22 cellular contexts compared by ENCODE assay signal in genomic region chr12:25904442-25904841, GRCh38. TPM values are rescaled to one million over a fixed set of nuclear protein-coding genes. Genes with fewer than 3 reads are reported as not detected.
DNase-seq lines count a peak whose midpoint lies in the region; ATAC-seq and TF ChIP-seq lines count a peak whose summit lies in the region.
"Had no signal": no experiment of that assay in that cellular context is flagged by ENCODE, and none has a peak within 500 bp of the region (broad histone marks: within the 10 kb centered on the region; RNA-seq: fewer than 3 reads in every experiment).

No MANE protein-coding gene starts in this region.

- peaks cover 0 to 2% (median 0%) of the 10 kb centered on the region in 7 donors for H3K9me3 Mint-ChIP-seq in CD14-positive monocyte
- no peaks in the 10 kb centered on the region for H3K9me3 Mint-ChIP-seq in osteocyte (ENCODE audit: unreplicated experiment)
- H3K9me3 Mint-ChIP-seq: CD8-positive, alpha-beta memory T cell; endodermal cell; IgD-negative memory B cell had no signal

- no peaks in the 10 kb centered on the region for H3K4me1 ChIP-seq in psoas muscle
- H3K4me1 ChIP-seq: body of pancreas, colonic mucosa, pancreas had no signal

- no peak for TF ChIP-seq CTCF in psoas muscle (IDR thresholded peaks at IDR 0.05)
- TF ChIP-seq CTCF in CD14-positive monocyte (IDR thresholded peaks at IDR 0.05), result no peak
- TF ChIP-seq CTCF in osteocyte (IDR thresholded peaks at IDR 0.05), result no peak

- H3K36me3 Mint-ChIP-seq in CD14-positive monocyte (no peaks in the 10 kb centered on the region), osteocyte (ENCODE audit: unreplicated experiment) (no peaks in the 10 kb centered on the region)
- H3K36me3 Mint-ChIP-seq: CD8-positive, alpha-beta memory T cell; IgD-negative memory B cell; naive B cell; stimulated activated naive B cell treated with anti-CD40 and anti-IgM and Interleukin-4, amounts not matched to agents 10 μg/mL and 1 μg/mL and 100 μg/mL, for 72 hours had no signal

- DNase-seq in DMS53 treated with DMSO at 0.1 percent for 48 hours (lab: John Stamatoyannopoulos, UW; ENCODE audit: unreplicated experiment), result peak; percentile 90
- DNase-seq in NCI-H226, result peak; percentile 34
- DNase-seq in dermis blood vessel endothelial cell, result peak; percentile 13
- peak; percentile 15 for DNase-seq in kidney tubule cell (ENCODE audit: low spot score)
- DNase-seq in psoas muscle, result no peak
- no peak for DNase-seq in CD14-positive monocyte (ENCODE audit: low spot score)
- DNase-seq in osteocyte (ENCODE audit: extremely low spot score, unreplicated experiment), result no peak
- DNase-seq: activated CD4-positive, alpha-beta T cell treated with anti-CD3 and anti-CD28 coated beads, Interleukin-2, amount 50 U/mL, for 4 hours; activated CD8-positive, alpha-beta memory T cell treated with anti-CD3 and anti-CD28 coated beads, Interleukin-2, amount 50 U/mL, for 48 hours; activated naive CD8-positive, alpha-beta T cell treated with anti-CD3 and anti-CD28 coated beads, Interleukin-2, amount 10 ng/mL, durations not matched to agents 7 days and 5 days; body of pancreas; CD8-positive, alpha-beta memory T cell; colonic mucosa; endodermal cell; hypothalamus; naive B cell; NCI-H187 treated with DMSO at 0.1 percent for 48 hours; pancreas; stimulated activated naive B cell treated with anti-CD40 and anti-IgM and Interleukin-4, amounts not matched to agents 10 μg/mL and 1 μg/mL and 100 μg/mL, for 72 hours; T-helper 17 cell had no signal

- intact Hi-C loops in psoas muscle (cut with DNase I), result no loop called here
- intact Hi-C loops in CD14-positive monocyte (cut with micrococcal nuclease), result no loop called here

- H3K27ac ChIP-seq in psoas muscle, result no peak overlapping the region
- H3K27ac ChIP-seq: body of pancreas, colonic mucosa, pancreas had no signal

- H3K4me3 ChIP-seq in psoas muscle, result no peak overlapping the region
- H3K4me3 ChIP-seq: body of pancreas, colonic mucosa, pancreas had no signal

- no peak overlapping the region for H3K4me3 Mint-ChIP-seq in CD14-positive monocyte
- H3K4me3 Mint-ChIP-seq in osteocyte (ENCODE audit: unreplicated experiment), result no peak overlapping the region
- H3K4me3 Mint-ChIP-seq: activated naive CD8-positive, alpha-beta T cell treated with anti-CD3 and anti-CD28 coated beads, Interleukin-2, amount 10 ng/mL, durations not matched to agents 7 days and 5 days; CD8-positive, alpha-beta memory T cell; endodermal cell; IgD-negative memory B cell; stimulated activated naive B cell treated with anti-CD40 and anti-IgM and Interleukin-4, amounts not matched to agents 10 μg/mL and 1 μg/mL and 100 μg/mL, for 72 hours; T-helper 17 cell had no signal

- H3K4me1 Mint-ChIP-seq in CD14-positive monocyte, result no peaks in the 10 kb centered on the region
- H3K4me1 Mint-ChIP-seq in osteocyte (ENCODE audit: unreplicated experiment), result no peaks in the 10 kb centered on the region
- H3K4me1 Mint-ChIP-seq: CD8-positive, alpha-beta memory T cell; endodermal cell; IgD-negative memory B cell; naive B cell; stimulated activated naive B cell treated with anti-CD40 and anti-IgM and Interleukin-4, amounts not matched to agents 10 μg/mL and 1 μg/mL and 100 μg/mL, for 72 hours; T-helper 17 cell had no signal

- ATAC-seq in psoas muscle (no peak), HG03457 (IDR thresholded peaks at IDR 0.05; ENCODE audit: unreplicated experiment) (no peak)
- ATAC-seq: body of pancreas; pancreas; stimulated activated naive B cell treated with anti-CD40 and anti-IgM and Interleukin-4, amounts not matched to agents 10 μg/mL and 1 μg/mL and 100 μg/mL, for 72 hours; T-helper 17 cell had no signal

- H3K27me3 ChIP-seq in psoas muscle (ENCODE audit: insufficient read depth in 3 of 3, low read length in 2 of 3), result no peaks in the 10 kb centered on the region
- H3K27me3 ChIP-seq: body of pancreas, colonic mucosa, pancreas had no signal

- 86 to 96% (median 92%) methylated on average over 1 of the region's 1 CpG for WGBS in psoas muscle, 3 donors

- no peak overlapping the region for H3K27ac Mint-ChIP-seq in CD14-positive monocyte
- H3K27ac Mint-ChIP-seq in osteocyte (ENCODE audit: unreplicated experiment), result no peak overlapping the region
- H3K27ac Mint-ChIP-seq: activated naive CD8-positive, alpha-beta T cell treated with anti-CD3 and anti-CD28 coated beads, Interleukin-2, amount 10 ng/mL, durations not matched to agents 7 days and 5 days; CD8-positive, alpha-beta memory T cell; endodermal cell; IgD-negative memory B cell; naive B cell; stimulated activated naive B cell treated with anti-CD40 and anti-IgM and Interleukin-4, amounts not matched to agents 10 μg/mL and 1 μg/mL and 100 μg/mL, for 72 hours; T-helper 17 cell had no signal

- H3K27me3 Mint-ChIP-seq in CD14-positive monocyte (ENCODE audit: low read depth in 3 of 3) (peaks cover 0 to 2% (median 1%) of the 10 kb centered on the region in 3 donors), osteocyte (ENCODE audit: unreplicated experiment) (peaks cover 6% of the 10 kb centered on the region)
- H3K27me3 Mint-ChIP-seq: CD8-positive, alpha-beta memory T cell; T-helper 17 cell had no signal

- H3K9me3 ChIP-seq in psoas muscle, result no peaks in the 10 kb centered on the region
- H3K9me3 ChIP-seq: body of pancreas, colonic mucosa, pancreas had no signal

- H3K36me3 ChIP-seq in psoas muscle (ENCODE audit: insufficient read depth in 1 of 2, low read depth in 1 of 2), result no peaks in the 10 kb centered on the region
- H3K36me3 ChIP-seq: colonic mucosa, pancreas had no signal

RNA-seq across cellular contexts. Expression of gene RASSF8, which starts 54.0 kb away (rescaled TPM):
- total RNA-seq in dermis blood vessel endothelial cell, result 84.7 and 98.0 TPM in 2 replicates
- 10 to 100 TPM; 41.9 to 80.3 (median 54.2) TPM for total RNA-seq in psoas muscle
- 10 to 100 TPM in 2 of 3 donors, 1 to 10 TPM in 1; 7.7 to 19.4 (median 14.6) TPM for polyA plus RNA-seq in psoas muscle
- under 1 TPM in 1 of 2 donors, not detected in 1; 0.39 TPM for polyA plus RNA-seq in CD14-positive monocyte
- total RNA-seq in osteocyte, result 69.0 and 74.3 TPM in 2 replicates
- polyA plus RNA-seq: CD8-positive, alpha-beta memory T cell; IgD-negative memory B cell had no signal

Comparison
In these comparisons a context has a peak if more than half of its experiments do, and no peak if none do; other contexts are left out.
1. DNase-seq: peak in DMS53 treated with DMSO at 0.1 percent for 48 hours (single experiment), NCI-H226 (single experiment), dermis blood vessel endothelial cell (single experiment) and kidney tubule cell (single experiment); none in psoas muscle (0 of 2), CD14-positive monocyte (single experiment) and osteocyte (single experiment).